In the genomic region with DNA sequence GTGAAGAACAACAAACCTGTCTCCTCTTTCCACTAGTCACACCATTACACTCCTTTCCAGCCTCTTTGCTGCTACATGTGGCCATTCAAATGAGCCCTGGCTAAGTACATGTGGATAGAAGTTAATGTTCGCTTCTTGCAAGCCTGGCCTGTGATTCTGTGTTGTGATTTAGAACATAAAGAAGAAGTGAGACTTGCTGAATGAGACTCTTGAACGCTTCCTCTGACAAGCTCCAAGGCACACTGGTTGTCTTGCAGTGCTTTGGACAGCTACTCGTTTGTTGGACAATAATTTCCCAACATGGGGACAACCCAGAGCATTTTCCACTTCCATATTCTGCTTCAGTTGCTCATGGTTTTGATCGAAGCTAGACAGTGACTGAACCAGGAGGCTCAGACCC, we compare ENCODE assay signal across 14 cellular contexts. TPM values are rescaled to one million over a fixed set of nuclear protein-coding genes. Genes with fewer than 3 reads are reported as not detected.
DNase-seq lines count a peak whose midpoint lies in the region; ATAC-seq and TF ChIP-seq lines count a peak whose summit lies in the region.
"Had no signal": no experiment of that assay in that cellular context is flagged by ENCODE, and none has a peak within 500 bp of the region (broad histone marks: within the 10 kb centered on the region; RNA-seq: fewer than 3 reads in every experiment).

No MANE protein-coding gene starts in this region.

- peak overlapping the region in 1 of 2 donors; percentile 31 for H3K4me3 Mint-ChIP-seq in stimulated activated naive B cell treated with anti-CD40 and anti-IgM and Interleukin-4, amounts not matched to agents 10 μg/mL and 1 μg/mL and 100 μg/mL, for 72 hours
- H3K4me3 Mint-ChIP-seq: activated naive CD8-positive, alpha-beta T cell treated with anti-CD3 and anti-CD28 coated beads, Interleukin-2, amount 10 ng/mL, durations not matched to agents 7 days and 5 days had no signal

- peak overlapping the region; percentile 56 for H3K27ac Mint-ChIP-seq in stimulated activated naive B cell treated with anti-CD40 and anti-IgM and Interleukin-4, amounts not matched to agents 10 μg/mL and 1 μg/mL and 100 μg/mL, for 72 hours
- H3K27ac Mint-ChIP-seq: activated naive CD8-positive, alpha-beta T cell treated with anti-CD3 and anti-CD28 coated beads, Interleukin-2, amount 10 ng/mL, durations not matched to agents 7 days and 5 days had no signal

- no peaks in the 10 kb centered on the region for H3K9me3 ChIP-seq in prostate gland
- H3K9me3 ChIP-seq: sigmoid colon had no signal

- TF ChIP-seq POLR2A in prostate gland (IDR thresholded peaks at IDR 0.05): no peak

- TF ChIP-seq CTCF in prostate gland (IDR thresholded peaks at IDR 0.05): no peak

- DNase-seq in stimulated activated naive B cell treated with anti-CD40 and anti-IgM and Interleukin-4, amounts not matched to agents 10 μg/mL and 1 μg/mL and 100 μg/mL, for 72 hours: peak; percentile 5
- DNase-seq in prostate gland (ENCODE audit: low spot score) (no peak), head of caudate nucleus (no peak)
- DNase-seq: activated naive CD8-positive, alpha-beta T cell treated with anti-CD3 and anti-CD28 coated beads, Interleukin-2, amount 10 ng/mL, durations not matched to agents 7 days and 5 days; DMS153; hippocampal formation; NCI-H226; sigmoid colon; SW 1271 had no signal

- no peaks in the 10 kb centered on the region for H3K36me3 ChIP-seq in prostate gland
- H3K36me3 ChIP-seq: sigmoid colon had no signal

- no peaks in the 10 kb centered on the region for H3K4me1 ChIP-seq in prostate gland (replicated peaks)
- H3K4me1 ChIP-seq: sigmoid colon had no signal

- no peaks in the 10 kb centered on the region for H3K27me3 ChIP-seq in prostate gland (replicated peaks; ENCODE audit: insufficient read depth)
- H3K27me3 ChIP-seq: sigmoid colon had no signal

- no peaks in the 10 kb centered on the region for H3K36me3 Mint-ChIP-seq in stimulated activated naive B cell treated with anti-CD40 and anti-IgM and Interleukin-4, amounts not matched to agents 10 μg/mL and 1 μg/mL and 100 μg/mL, for 72 hours
- H3K36me3 Mint-ChIP-seq: activated naive CD8-positive, alpha-beta T cell treated with anti-CD3 and anti-CD28 coated beads, Interleukin-2, amount 10 ng/mL, durations not matched to agents 7 days and 5 days had no signal

- 81% methylated on average over 4 of the region's 4 CpGs for WGBS in prostate gland

- intact Hi-C loops in prostate gland (cut with DNase I) (no loop called here), head of caudate nucleus (cut with DNase I) (no loop called here)

- H3K9me3 Mint-ChIP-seq in stimulated activated naive B cell treated with anti-CD40 and anti-IgM and Interleukin-4, amounts not matched to agents 10 μg/mL and 1 μg/mL and 100 μg/mL, for 72 hours: no peaks in the 10 kb centered on the region
- H3K9me3 Mint-ChIP-seq: activated naive CD8-positive, alpha-beta T cell treated with anti-CD3 and anti-CD28 coated beads, Interleukin-2, amount 10 ng/mL, durations not matched to agents 7 days and 5 days had no signal

- H3K4me3 ChIP-seq in prostate gland: no peak overlapping the region
- H3K4me3 ChIP-seq: K562, sigmoid colon had no signal

- H3K27me3 Mint-ChIP-seq in stimulated activated naive B cell treated with anti-CD40 and anti-IgM and Interleukin-4, amounts not matched to agents 10 μg/mL and 1 μg/mL and 100 μg/mL, for 72 hours: peaks cover 48 to 52% of the 10 kb centered on the region in 2 donors

- H3K27ac ChIP-seq in prostate gland: no peak overlapping the region
- H3K27ac ChIP-seq: sigmoid colon had no signal

- H3K4me1 Mint-ChIP-seq in stimulated activated naive B cell treated with anti-CD40 and anti-IgM and Interleukin-4, amounts not matched to agents 10 μg/mL and 1 μg/mL and 100 μg/mL, for 72 hours: peaks cover 15 to 32% of the 10 kb centered on the region in 2 donors
- H3K4me1 Mint-ChIP-seq: activated naive CD8-positive, alpha-beta T cell treated with anti-CD3 and anti-CD28 coated beads, Interleukin-2, amount 10 ng/mL, durations not matched to agents 7 days and 5 days had no signal

- ATAC-seq in GM19023 (IDR thresholded peaks at IDR 0.05; ENCODE audit: unreplicated experiment) (peak; percentile 59), GM21737 (IDR thresholded peaks at IDR 0.05; ENCODE audit: unreplicated experiment) (peak; percentile 50), HG03432 (IDR thresholded peaks at IDR 0.05; ENCODE audit: unreplicated experiment) (peak; percentile 58), HG03139 (IDR thresholded peaks at IDR 0.05; ENCODE audit: unreplicated experiment) (no peak)
- ATAC-seq in stimulated activated naive B cell treated with anti-CD40 and anti-IgM and Interleukin-4, amounts not matched to agents 10 μg/mL and 1 μg/mL and 100 μg/mL, for 72 hours (replicated peaks): peak; percentile 89
- ATAC-seq: K562 had no signal

RNA-seq across cellular contexts. Expression of a gene that starts 57.3 kb away (rescaled TPM):
- total RNA-seq in prostate gland: 10 to 100 TPM; 15.5 to 95.5 TPM
